Comparison of ENCODE assay signal across 26 cellular contexts in the genomic region with DNA sequence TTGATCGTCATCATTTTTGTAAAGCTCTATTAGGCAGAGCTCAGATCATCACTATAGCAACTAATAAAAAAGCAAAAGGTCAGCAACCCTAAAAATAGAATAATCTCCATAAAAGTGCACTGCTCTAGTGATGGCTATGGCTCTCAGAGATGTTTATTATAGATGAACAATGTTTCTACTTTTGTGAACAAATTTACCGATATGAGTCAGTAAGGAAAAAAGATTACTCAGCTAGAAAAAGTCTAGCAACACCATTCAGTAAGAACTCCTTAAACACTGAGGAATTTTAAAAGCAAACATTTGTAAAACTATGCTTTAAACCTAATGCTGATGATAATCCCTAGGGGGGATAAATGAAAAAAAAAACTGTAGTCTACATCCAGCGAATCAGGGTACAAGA.
DNase-seq lines count a peak whose midpoint lies in the region; ATAC-seq and TF ChIP-seq lines count a peak whose summit lies in the region.
"Had no signal": no experiment of that assay in that cellular context is flagged by ENCODE, and none has a peak within 500 bp of the region (broad histone marks: within the 10 kb centered on the region; RNA-seq: fewer than 3 reads in every experiment).

No MANE protein-coding gene starts in this region.

- H3K4me3 ChIP-seq in transverse colon, result no peak overlapping the region
- H3K4me3 ChIP-seq: heart right ventricle, sigmoid colon, stomach, upper lobe of left lung had no signal

- H3K4me1 ChIP-seq in transverse colon, result peaks cover 0 to 14% (median 3%) of the 10 kb centered on the region in 4 donors
- H3K4me1 ChIP-seq: heart right ventricle, sigmoid colon, stomach, upper lobe of left lung had no signal

- peaks cover 33 to 38% of the 10 kb centered on the region in 2 donors for H3K4me1 Mint-ChIP-seq in natural killer cell treated with Interleukin-12 subunit alpha and Interleukin-12 subunit beta and Interleukin-15 and Interleukin-18, amount 100 ng/mL, for 72 hours (ENCODE audit: low read depth in 2 of 2)
- H3K4me1 Mint-ChIP-seq in natural killer cell, result peaks cover 26 to 39% of the 10 kb centered on the region in 2 donors
- H3K4me1 Mint-ChIP-seq: central memory CD8-positive, alpha-beta T cell had no signal

- WGBS in transverse colon (ENCODE audit: low coverage in 1 of 2), 2 donors, result 36 to 52% methylated on average over 3 of the region's 3 CpGs

- H3K36me3 Mint-ChIP-seq in natural killer cell treated with Interleukin-12 subunit alpha and Interleukin-12 subunit beta and Interleukin-15 and Interleukin-18, amount 100 ng/mL, for 72 hours, result peaks cover 8% of the 10 kb centered on the region
- no peaks in the 10 kb centered on the region for H3K36me3 Mint-ChIP-seq in natural killer cell

- H3K9me3 Mint-ChIP-seq in natural killer cell treated with Interleukin-12 subunit alpha and Interleukin-12 subunit beta and Interleukin-15 and Interleukin-18, amount 100 ng/mL, for 72 hours, result peaks cover 6% of the 10 kb centered on the region
- H3K9me3 Mint-ChIP-seq in natural killer cell, result peaks cover 3 to 4% of the 10 kb centered on the region in 2 donors
- H3K9me3 Mint-ChIP-seq: central memory CD8-positive, alpha-beta T cell had no signal

- no peak for TF ChIP-seq POLR2A in transverse colon (IDR thresholded peaks at IDR 0.05)

- H3K27ac Mint-ChIP-seq in natural killer cell treated with Interleukin-12 subunit alpha and Interleukin-12 subunit beta and Interleukin-15 and Interleukin-18, amount 100 ng/mL, for 72 hours, result peak overlapping the region; percentile 67 to 91
- no peak overlapping the region for H3K27ac Mint-ChIP-seq in natural killer cell
- H3K27ac Mint-ChIP-seq: activated naive CD4-positive, alpha-beta T cell treated with anti-CD3 and anti-CD28 coated beads, Interleukin-2, amount 10 ng/mL, durations not matched to agents 7 days and 5 days; activated T-cell treated with anti-CD3 and anti-CD28 coated beads, Interleukin-2, amount 50 U/mL, for 72 hours; B cell had no signal

- TF ChIP-seq CTCF in natural killer cell (IDR thresholded peaks at IDR 0.05), result no peak
- no peak for TF ChIP-seq CTCF in transverse colon (IDR thresholded peaks at IDR 0.05)

- peaks cover 0 to 4% of the 10 kb centered on the region in 2 donors for H3K9me3 ChIP-seq in transverse colon
- H3K9me3 ChIP-seq: sigmoid colon, stomach had no signal

- H3K4me3 Mint-ChIP-seq in natural killer cell treated with Interleukin-12 subunit alpha and Interleukin-12 subunit beta and Interleukin-15 and Interleukin-18, amount 100 ng/mL, for 72 hours, result peak overlapping the region; percentile 47
- H3K4me3 Mint-ChIP-seq in natural killer cell, result no peak overlapping the region
- H3K4me3 Mint-ChIP-seq: activated naive CD4-positive, alpha-beta T cell treated with anti-CD3 and anti-CD28 coated beads, Interleukin-2, amount 10 ng/mL, durations not matched to agents 7 days and 5 days; activated T-cell treated with anti-CD3 and anti-CD28 coated beads, Interleukin-2, amount 50 U/mL, for 72 hours; B cell; central memory CD8-positive, alpha-beta T cell had no signal

- intact Hi-C loops in natural killer cell (cut with micrococcal nuclease), result no loop called here
- intact Hi-C loops in transverse colon (cut with DNase I; ENCODE audit: low total_unique reads), result no loop called here

- peaks cover 3 to 4% of the 10 kb centered on the region in 2 donors for H3K27me3 Mint-ChIP-seq in natural killer cell treated with Interleukin-12 subunit alpha and Interleukin-12 subunit beta and Interleukin-15 and Interleukin-18, amount 100 ng/mL, for 72 hours
- H3K27me3 Mint-ChIP-seq in natural killer cell (ENCODE audit: low read depth in 2 of 2), result no peaks in the 10 kb centered on the region
- H3K27me3 Mint-ChIP-seq: activated naive CD4-positive, alpha-beta T cell treated with anti-CD3 and anti-CD28 coated beads, Interleukin-2, amount 10 ng/mL, durations not matched to agents 7 days and 5 days; central memory CD8-positive, alpha-beta T cell had no signal

- no peaks in the 10 kb centered on the region for H3K27me3 ChIP-seq in transverse colon
- H3K27me3 ChIP-seq: heart right ventricle, sigmoid colon, stomach, upper lobe of left lung had no signal

- no peak overlapping the region for H3K27ac ChIP-seq in transverse colon
- H3K27ac ChIP-seq: epithelial cell of prostate, heart right ventricle, sigmoid colon, stomach, upper lobe of left lung had no signal

- no peak for ATAC-seq in natural killer cell treated with Interleukin-12 subunit alpha and Interleukin-12 subunit beta and Interleukin-15 and Interleukin-18, amount 100 ng/mL, for 72 hours
- no peak for ATAC-seq in natural killer cell
- ATAC-seq in GM21529 (IDR thresholded peaks at IDR 0.05; ENCODE audit: unreplicated experiment), result no peak
- ATAC-seq: activated T-cell treated with anti-CD3 and anti-CD28 coated beads, Interleukin-2, amount 50 U/mL, for 72 hours; heart right ventricle; SK-N-SH treated with all-trans-retinoic acid at 6 μM for 48 hours had no signal

- TF ChIP-seq EP300 in transverse colon (IDR thresholded peaks at IDR 0.05; ENCODE audit: low read depth), result no peak

- in situ Hi-C loops in transverse colon (cut with MboI; ENCODE audit: low pct_ligation_motif_present in 1 of 4, low pct_unique_long_range_greater_than_20kb in 1 of 4, low sequenced_read_pairs in 3 of 4), result no loop called here

- no peak for DNase-seq in natural killer cell treated with Interleukin-12 subunit alpha and Interleukin-12 subunit beta and Interleukin-15 and Interleukin-18, amount 100 ng/mL, for 72 hours (ENCODE audit: low spot score)
- no peak for DNase-seq in natural killer cell
- peak; percentile 13 for DNase-seq in astrocyte of the hippocampus (ENCODE audit: low read depth, low spot score)
- DNase-seq in kidney glomerular epithelial cell (lab: John Stamatoyannopoulos, UW), result peak; percentile 9
- DNase-seq in activated effector memory CD4-positive, alpha-beta T cell treated with anti-CD3 and anti-CD28 coated beads, Interleukin-2, amount 50 U/mL, for 16 hours, result no peak
- DNase-seq in transverse colon, result no peak
- DNase-seq in pons (ENCODE audit: low spot score), result no peak
- DNase-seq: activated CD4-positive, alpha-beta T cell treated with anti-CD3 and anti-CD28 coated beads for 4 hours; activated naive CD4-positive, alpha-beta T cell treated with anti-CD3 and anti-CD28 coated beads, Interleukin-2, amount 10 ng/mL, durations not matched to agents 7 days and 5 days; activated T-cell treated with anti-CD3 and anti-CD28 coated beads, Interleukin-2, amount 50 U/mL, for 72 hours; foreskin fibroblast; heart right ventricle; NCI-H1105 treated with DMSO at 0.1 percent for 48 hours; NCI-H2029 treated with DMSO at 0.1 percent for 48 hours; NCI-H345; OCI-M1; posterior cingulate gyrus; sigmoid colon; stomach; T-helper 2 cell; upper lobe of left lung had no signal

- H3K36me3 ChIP-seq in transverse colon, result no peaks in the 10 kb centered on the region
- H3K36me3 ChIP-seq: heart right ventricle, sigmoid colon, stomach, upper lobe of left lung had no signal

Comparison
In these comparisons a context has a peak if more than half of its experiments do, and no peak if none do; other contexts are left out.
1. H3K27ac Mint-ChIP-seq: peak in natural killer cell treated with Interleukin-12 subunit alpha and Interleukin-12 subunit beta and Interleukin-15 and Interleukin-18, amount 100 ng/mL, for 72 hours (2 of 2); none in natural killer cell (0 of 2).
2. DNase-seq: peak in astrocyte of the hippocampus (single experiment) and kidney glomerular epithelial cell (single experiment); none in natural killer cell treated with Interleukin-12 subunit alpha and Interleukin-12 subunit beta and Interleukin-15 and Interleukin-18, amount 100 ng/mL, for 72 hours (single experiment), natural killer cell (single experiment), activated effector memory CD4-positive, alpha-beta T cell treated with anti-CD3 and anti-CD28 coated beads, Interleukin-2, amount 50 U/mL, for 16 hours (single experiment), transverse colon (single experiment) and pons (single experiment).